Comparison of ENCODE assay signal across 9 cellular contexts in genomic region chr15:58731756-58732535, GRCh38. TPM values are rescaled to one million over a fixed set of nuclear protein-coding genes. Genes with fewer than 3 reads are reported as not detected.
DNase-seq lines count a peak whose midpoint lies in the region; ATAC-seq and TF ChIP-seq lines count a peak whose summit lies in the region.
"Had no signal": no experiment of that assay in that cellular context is flagged by ENCODE, and none has a peak within 500 bp of the region (broad histone marks: within the 10 kb centered on the region; RNA-seq: fewer than 3 reads in every experiment).

No MANE protein-coding gene starts in this region.

- ATAC-seq in activated B cell treated with CpG ODN at 0.5 μM for 24 hours (ENCODE audit: low read depth): peak; percentile 22
- peak; percentile 72 for ATAC-seq in left ventricle myocardium superior
- no peak for ATAC-seq in GM21447 (IDR thresholded peaks at IDR 0.05; ENCODE audit: unreplicated experiment)
- no peak for ATAC-seq in GM21825 (IDR thresholded peaks at IDR 0.05; ENCODE audit: unreplicated experiment)

- peaks cover 7% of the 10 kb centered on the region for H3K36me3 Mint-ChIP-seq in activated B cell treated with CpG ODN at 0.5 μM for 24 hours (ENCODE audit: low read depth)

- TF ChIP-seq EP300 in stomach (IDR thresholded peaks at IDR 0.05): no peak

- no peaks in the 10 kb centered on the region for H3K27me3 Mint-ChIP-seq in activated B cell treated with CpG ODN at 0.5 μM for 24 hours

- POLR2A ChIA-PET in activated B cell treated with CpG ODN at 0.5 μM for 24 hours (lab: Charles Lee): no interaction called here

- CTCF ChIA-PET in activated B cell treated with CpG ODN at 0.5 μM for 24 hours (lab: Charles Lee): no interaction called here

- H3K4me1 Mint-ChIP-seq in activated B cell treated with CpG ODN at 0.5 μM for 24 hours: peaks cover 69% of the 10 kb centered on the region

- H3K9me3 ChIP-seq in stomach: no peaks in the 10 kb centered on the region
- H3K9me3 ChIP-seq: sigmoid colon had no signal

- H3K4me3 ChIP-seq in stomach: no peak overlapping the region
- H3K4me3 ChIP-seq: sigmoid colon had no signal

- 74 to 85% (median 81%) methylated on average over 5 of the region's 5 CpGs for WGBS in stomach, 5 donors

- H3K36me3 ChIP-seq in stomach: no peaks in the 10 kb centered on the region
- H3K36me3 ChIP-seq: sigmoid colon had no signal

- peak; percentile 13 for DNase-seq in HK-2 (ENCODE audit: unreplicated experiment)
- no peak for DNase-seq in activated B cell treated with CpG ODN at 0.5 μM for 24 hours
- no peak for DNase-seq in left ventricle myocardium superior
- no peak for DNase-seq in stomach
- DNase-seq in mesenteric fat pad (ENCODE audit: low spot score): no peak
- DNase-seq: cerebellar nuclear complex, sigmoid colon had no signal

- intact Hi-C loops in activated B cell treated with CpG ODN at 0.5 μM for 24 hours (cut with micrococcal nuclease): no loop called here
- intact Hi-C loops in left ventricle myocardium superior (cut with micrococcal nuclease): no loop called here
- intact Hi-C loops in stomach (cut with DNase I; ENCODE audit: low total_unique reads): no loop called here

- H3K4me3 Mint-ChIP-seq in activated B cell treated with CpG ODN at 0.5 μM for 24 hours: no peak overlapping the region

- H3K4me1 ChIP-seq in stomach: peaks cover 0 to 54% (median 29%) of the 10 kb centered on the region in 4 donors

- peak overlapping the region in 3 of 5 donors; percentile 1 to 49 (median 18) for H3K27ac ChIP-seq in stomach

- H3K27me3 ChIP-seq in stomach: no peaks in the 10 kb centered on the region
- H3K27me3 ChIP-seq: sigmoid colon had no signal

- TF ChIP-seq POLR2A in stomach (IDR thresholded peaks at IDR 0.05): no peak

- H3K27ac Mint-ChIP-seq in activated B cell treated with CpG ODN at 0.5 μM for 24 hours: peak overlapping the region; percentile 46

- TF ChIP-seq CTCF in activated B cell treated with CpG ODN at 0.5 μM for 24 hours (IDR thresholded peaks at IDR 0.05) (no peak), stomach (IDR thresholded peaks at IDR 0.05) (no peak)

- no peaks in the 10 kb centered on the region for H3K9me3 Mint-ChIP-seq in activated B cell treated with CpG ODN at 0.5 μM for 24 hours

RNA-seq across cellular contexts. Expression of gene ADAM10, which starts 17.6 kb away (rescaled TPM):
- total RNA-seq in activated B cell treated with CpG ODN at 0.5 μM for 24 hours (87.7 and 91.6 TPM in 2 replicates), left ventricle myocardium superior (77.1 TPM), stomach (100 to 1,000 TPM in 1 of 5 donors, 10 to 100 TPM in 4; 13.9 to 159 (median 21.0) TPM), mesenteric fat pad (93.0 TPM)
- 10 to 100 TPM in 1 of 3 donors, 1 to 10 TPM in 2; 5.8 to 10.0 (median 6.4) TPM for polyA plus RNA-seq in stomach

RNA-seq across cellular contexts. Expression of gene MINDY2, which starts 39.2 kb away (rescaled TPM):
- total RNA-seq in activated B cell treated with CpG ODN at 0.5 μM for 24 hours (5.8 and 6.2 TPM in 2 replicates), left ventricle myocardium superior (37.2 TPM), stomach (10 to 100 TPM in 3 of 5 donors, 1 to 10 TPM in 2; 6.7 to 34.1 (median 12.8) TPM), mesenteric fat pad (14.8 TPM)
- 1 to 10 TPM; 3.1 to 4.3 (median 3.7) TPM for polyA plus RNA-seq in stomach

Comparison
In these comparisons a context has a peak if more than half of its experiments do, and no peak if none do; other contexts are left out.
1. ATAC-seq: peak in activated B cell treated with CpG ODN at 0.5 μM for 24 hours (single experiment) and left ventricle myocardium superior (single experiment); none in GM21447 (single experiment) and GM21825 (single experiment).